35 cellular contexts compared by ENCODE assay signal in genomic region chr16:55663225-55663624, GRCh38. TPM values are rescaled to one million over a fixed set of nuclear protein-coding genes. Genes with fewer than 3 reads are reported as not detected.
"Had no signal": no experiment of that assay in that cellular context is flagged by ENCODE, and none has a peak within 500 bp of the region (broad histone marks: within the 10 kb centered on the region; RNA-seq: fewer than 3 reads in every experiment).

No MANE protein-coding gene starts in this region.

- FAIRE-seq: frontal cortex, islet of Langerhans, TTC549 had no signal

- H3K36me3 ChIP-seq: adrenal gland, brain microvascular endothelial cell, esophagus muscularis mucosa, suprapubic skin, tibial artery, uterus had no signal

- H3K4me1 ChIP-seq: tibial artery, uterus had no signal

- H3K4me1 Mint-ChIP-seq: activated naive CD8-positive, alpha-beta T cell treated with anti-CD3 and anti-CD28 coated beads for 36 hours; memory B cell; stimulated activated memory B cell treated with anti-CD40 and anti-IgM and Interleukin-4, amounts not matched to agents 10 μg/mL and 1 μg/mL and 100 μg/mL, for 72 hours; stimulated activated naive CD8-positive, alpha-beta T cell treated with anti-CD3 and anti-CD28 coated beads, Interleukin-15, amount 100 ng/mL, for 72 hours had no signal

- H3K9me3 ChIP-seq: adrenal gland, mucosa of descending colon, suprapubic skin, tibial artery, uterus had no signal

- DNase-seq: activated CD4-positive, alpha-beta T cell treated with anti-CD3 and anti-CD28 coated beads for 4 hours; activated CD4-positive, alpha-beta T cell treated with anti-CD3 and anti-CD28 coated beads, Interleukin-2, amount 50 U/mL, for 4 hours; activated CD8-positive, alpha-beta memory T cell treated with anti-CD3 and anti-CD28 coated beads, Interleukin-2, amount 50 U/mL, for 4 hours; activated effector memory CD4-positive, alpha-beta T cell treated with anti-CD3 and anti-CD28 coated beads, Interleukin-2, amount 50 U/mL, for 16 hours; activated naive CD4-positive, alpha-beta T cell treated with anti-CD3 and anti-CD28 coated beads for 36 hours; activated naive CD8-positive, alpha-beta T cell treated with anti-CD3 and anti-CD28 coated beads for 36 hours; activated T-cell treated with anti-CD3 and anti-CD28 coated beads, Interleukin-2, amount 50 U/mL, for 1 hour; adrenal gland; brain microvascular endothelial cell; caudate nucleus; cortex of kidney; mucosa of descending colon; stimulated activated CD4-positive, alpha-beta T cell treated with anti-CD3 and anti-CD28 coated beads, Interleukin-4, amount 100 ng/mL, for 24 hours; stimulated activated CD8-positive, alpha-beta memory T cell treated with anti-CD3 and anti-CD28 coated beads, Interleukin-4, amount 100 ng/mL, for 48 hours; stimulated activated naive CD8-positive, alpha-beta T cell treated with anti-CD3 and anti-CD28 coated beads, Interleukin-15, amount 100 ng/mL, for 72 hours; SW 1271; T-helper 9 cell; uterus had no signal

- H3K4me3 Mint-ChIP-seq: activated naive CD4-positive, alpha-beta T cell treated with anti-CD3 and anti-CD28 coated beads for 36 hours; activated naive CD8-positive, alpha-beta T cell treated with anti-CD3 and anti-CD28 coated beads for 36 hours; activated T-helper 1 cell treated with anti-CD3 and anti-CD28 coated beads, Interleukin-12 subunit alpha, Interleukin-12 subunit beta, Interleukin-2, Interleukin-4 antibody, amounts not matched to agents 30 ng/mL and 10 ng/mL and 1 ng/mL, durations not matched to agents 14 hours and 24 hours and 36 hours; memory B cell; natural killer cell treated with Interleukin-12 subunit alpha and Interleukin-12 subunit beta and Interleukin-15 and Interleukin-18, amount 100 ng/mL, for 72 hours; stimulated activated memory B cell treated with anti-CD40 and anti-IgM and Interleukin-4, amounts not matched to agents 10 μg/mL and 1 μg/mL and 100 μg/mL, for 72 hours; stimulated activated naive CD8-positive, alpha-beta T cell treated with anti-CD3 and anti-CD28 coated beads, Interleukin-15, amount 100 ng/mL, for 72 hours; T-helper 1 cell treated with Interleukin-12 subunit alpha and Interleukin-12 subunit beta and Interleukin-4 antibody, amounts not matched to agents 30 μg/mL and 1 μg/mL, for 36 hours had no signal

- H3K27ac ChIP-seq: adrenal gland, brain microvascular endothelial cell, tibial artery, uterus, VCaP had no signal

- H3K27ac Mint-ChIP-seq: activated naive CD4-positive, alpha-beta T cell treated with anti-CD3 and anti-CD28 coated beads for 36 hours; activated naive CD8-positive, alpha-beta T cell treated with anti-CD3 and anti-CD28 coated beads for 36 hours; activated T-helper 1 cell treated with anti-CD3 and anti-CD28 coated beads, Interleukin-12 subunit alpha, Interleukin-12 subunit beta, Interleukin-2, Interleukin-4 antibody, amounts not matched to agents 30 ng/mL and 10 ng/mL and 1 ng/mL, durations not matched to agents 14 hours and 24 hours and 36 hours; memory B cell; natural killer cell treated with Interleukin-12 subunit alpha and Interleukin-12 subunit beta and Interleukin-15 and Interleukin-18, amount 100 ng/mL, for 72 hours; stimulated activated memory B cell treated with anti-CD40 and anti-IgM and Interleukin-4, amounts not matched to agents 10 μg/mL and 1 μg/mL and 100 μg/mL, for 72 hours; T-helper 1 cell treated with Interleukin-12 subunit alpha and Interleukin-12 subunit beta and Interleukin-4 antibody, amounts not matched to agents 30 μg/mL and 1 μg/mL, for 36 hours had no signal

- H3K4me3 ChIP-seq: adrenal gland, esophagus muscularis mucosa, mucosa of descending colon, skin epidermis, suprapubic skin, tibial artery, uterus had no signal

- H3K9me3 Mint-ChIP-seq: activated naive CD4-positive, alpha-beta T cell treated with anti-CD3 and anti-CD28 coated beads for 36 hours; activated T-helper 1 cell treated with anti-CD3 and anti-CD28 coated beads, Interleukin-12 subunit alpha, Interleukin-12 subunit beta, Interleukin-2, Interleukin-4 antibody, amounts not matched to agents 30 ng/mL and 10 ng/mL and 1 ng/mL, durations not matched to agents 14 hours and 24 hours and 36 hours; natural killer cell treated with Interleukin-12 subunit alpha and Interleukin-12 subunit beta and Interleukin-15 and Interleukin-18, amount 100 ng/mL, for 72 hours; T-helper 1 cell treated with Interleukin-12 subunit alpha and Interleukin-12 subunit beta and Interleukin-4 antibody, amounts not matched to agents 30 μg/mL and 1 μg/mL, for 36 hours had no signal

- H3K27me3 Mint-ChIP-seq: stimulated activated naive CD8-positive, alpha-beta T cell treated with anti-CD3 and anti-CD28 coated beads, Interleukin-15, amount 100 ng/mL, for 72 hours had no signal

- H3K27me3 ChIP-seq: adrenal gland, brain microvascular endothelial cell, suprapubic skin, uterus had no signal

- H3K36me3 Mint-ChIP-seq: activated naive CD8-positive, alpha-beta T cell treated with anti-CD3 and anti-CD28 coated beads for 36 hours; memory B cell; natural killer cell treated with Interleukin-12 subunit alpha and Interleukin-12 subunit beta and Interleukin-15 and Interleukin-18, amount 100 ng/mL, for 72 hours; stimulated activated memory B cell treated with anti-CD40 and anti-IgM and Interleukin-4, amounts not matched to agents 10 μg/mL and 1 μg/mL and 100 μg/mL, for 72 hours had no signal

- ATAC-seq: mucosa of descending colon; natural killer cell treated with Interleukin-12 subunit alpha and Interleukin-12 subunit beta and Interleukin-15 and Interleukin-18, amount 100 ng/mL, for 72 hours; stimulated activated memory B cell treated with anti-CD40 and anti-IgM and Interleukin-4, amounts not matched to agents 10 μg/mL and 1 μg/mL and 100 μg/mL, for 72 hours; stimulated activated naive CD8-positive, alpha-beta T cell treated with anti-CD3 and anti-CD28 coated beads, Interleukin-15, amount 100 ng/mL, for 72 hours had no signal

RNA-seq across cellular contexts. Expression of gene SLC6A2, which starts 7.4 kb away (rescaled TPM):
- total RNA-seq: activated CD8-positive, alpha-beta memory T cell treated with anti-CD3 and anti-CD28 coated beads for 36 hours; activated naive CD4-positive, alpha-beta T cell treated with anti-CD3 and anti-CD28 coated beads for 36 hours; activated naive CD8-positive, alpha-beta T cell treated with anti-CD3 and anti-CD28 coated beads for 36 hours; activated T-helper 1 cell treated with anti-CD3 and anti-CD28 coated beads, Interleukin-12 subunit alpha, Interleukin-12 subunit beta, Interleukin-2, Interleukin-4 antibody, amounts not matched to agents 30 ng/mL and 10 ng/mL and 1 ng/mL, durations not matched to agents 14 hours and 24 hours and 36 hours; chondrocyte; myocyte; natural killer cell treated with Interleukin-12 subunit alpha and Interleukin-12 subunit beta and Interleukin-15 and Interleukin-18, amount 100 ng/mL, for 72 hours; osteoblast had no signal
